In genomic region chr15:62940755-62941361, GRCh38 we compare ENCODE assay signal across 8 cellular contexts.
DNase-seq lines count a peak whose midpoint lies in the region; TF ChIP-seq lines count a peak whose summit lies in the region.

No MANE protein-coding gene starts in this region.

- H3K9me3 ChIP-seq in muscle layer of colon (ENCODE audit: low read length): no peaks in the 10 kb centered on the region

- DNase-seq in GDM1 (lab: John Stamatoyannopoulos, UW) (peak; percentile 52), NOMO-1 treated with DMSO at 0.1 percent for 48 hours (lab: John Stamatoyannopoulos, UW; ENCODE audit: unreplicated experiment) (peak; percentile 87), epithelial cell of esophagus (ENCODE audit: low read depth) (peak; percentile 92), nephron progenitor cell (no peak), NAMALWA (ENCODE audit: low spot score) (no peak), NCI-H1694 (lab: John Stamatoyannopoulos, UW) (no peak)
- no peak for DNase-seq in activated CD4-positive, CD25-positive, alpha-beta regulatory T cell treated with anti-CD3 and anti-CD28 coated beads, Interleukin-2, amount 50 U/mL, for 72 hours

- no peak overlapping the region for H3K27ac Mint-ChIP-seq in nephron progenitor cell

- no peak overlapping the region for H3K4me3 ChIP-seq in epithelial cell of esophagus (ENCODE audit: low read length)
- H3K4me3 ChIP-seq in muscle layer of colon (ENCODE audit: low read depth in 1 of 2, low read length in 2 of 2): peak overlapping the region; percentile 8 to 18

- TF ChIP-seq CTCF in epithelial cell of esophagus (IDR thresholded peaks at IDR 0.05; ENCODE audit: insufficient read depth, low read depth, low read length, missing control alignments): no peak
- no peak for TF ChIP-seq CTCF in nephron progenitor cell (IDR thresholded peaks at IDR 0.05)

- peaks cover 2% of the 10 kb centered on the region for H3K27me3 Mint-ChIP-seq in nephron progenitor cell (ENCODE audit: low read depth, poor library complexity)

- H3K27me3 ChIP-seq in muscle layer of colon (ENCODE audit: control insufficient read depth in 1 of 2, insufficient read depth in 2 of 2, low read length in 2 of 2): no peaks in the 10 kb centered on the region

- peak overlapping the region; percentile 17 for H3K9ac ChIP-seq in muscle layer of colon (ENCODE audit: low read length)

- no peaks in the 10 kb centered on the region for H3K36me3 Mint-ChIP-seq in nephron progenitor cell (ENCODE audit: low read depth)

- H3K9me3 Mint-ChIP-seq in nephron progenitor cell: no peaks in the 10 kb centered on the region

- H3K36me3 ChIP-seq in muscle layer of colon (ENCODE audit: insufficient read depth, low read length): no peaks in the 10 kb centered on the region

- no peak overlapping the region for H3K4me3 Mint-ChIP-seq in nephron progenitor cell

- peaks cover 32% of the 10 kb centered on the region for H3K4me1 Mint-ChIP-seq in nephron progenitor cell

- H3K4me1 ChIP-seq in muscle layer of colon (ENCODE audit: insufficient read depth, low read length): peaks cover 29% of the 10 kb centered on the region

- peak overlapping the region; percentile 65 for H3K27ac ChIP-seq in muscle layer of colon (ENCODE audit: low read depth, low read length)

Comparison
In these comparisons a context has a peak if more than half of its experiments do, and no peak if none do; other contexts are left out.
1. DNase-seq: peak in GDM1 (single experiment), NOMO-1 treated with DMSO at 0.1 percent for 48 hours (single experiment) and epithelial cell of esophagus (single experiment); none in nephron progenitor cell (single experiment), NAMALWA (single experiment), NCI-H1694 (single experiment) and activated CD4-positive, CD25-positive, alpha-beta regulatory T cell treated with anti-CD3 and anti-CD28 coated beads, Interleukin-2, amount 50 U/mL, for 72 hours (single experiment).